In genomic region chr5:91311697-91312501, GRCh38 we compare ENCODE assay signal across 8 cellular contexts.
A peak's percentile ranks its signal among the peaks of the same experiment; 100 is the strongest.
DNase-seq lines count a peak whose midpoint lies in the region; ATAC-seq and TF ChIP-seq lines count a peak whose summit lies in the region.

No MANE protein-coding gene starts in this region.

- no peak overlapping the region for H3K4me3 ChIP-seq in epithelial cell of proximal tubule (ENCODE audit: low read depth, low read length)

- peak overlapping the region; percentile 87 to 98 (median 96) for H3K27ac Mint-ChIP-seq in naive thymus-derived CD8-positive, alpha-beta T cell
- peak overlapping the region; percentile 88 for H3K27ac Mint-ChIP-seq in stimulated activated naive CD8-positive, alpha-beta T cell treated with anti-CD3 and anti-CD28 coated beads, Interleukin-15, Interleukin-2, amounts not matched to agents 100 ng/mL and 50 ng/mL, for 24 hours

- peak; percentile 92 for ATAC-seq in GM18511 (IDR thresholded peaks at IDR 0.05; ENCODE audit: unreplicated experiment)
- peak; percentile 92 for ATAC-seq in HG03025 (IDR thresholded peaks at IDR 0.05; ENCODE audit: low FRiP score, unreplicated experiment)
- ATAC-seq in naive thymus-derived CD8-positive, alpha-beta T cell, result peak; percentile 86 to 91

- TF ChIP-seq CTCF in epithelial cell of proximal tubule (conservative IDR thresholded peaks at IDR 0.05; ENCODE audit: low read depth, low read length), result peak; percentile 36

- no peaks in the 10 kb centered on the region for H3K36me3 Mint-ChIP-seq in naive thymus-derived CD8-positive, alpha-beta T cell
- H3K36me3 Mint-ChIP-seq in stimulated activated naive CD8-positive, alpha-beta T cell treated with anti-CD3 and anti-CD28 coated beads, Interleukin-15, Interleukin-2, amounts not matched to agents 100 ng/mL and 50 ng/mL, for 24 hours (ENCODE audit: low read depth), result peaks cover 7% of the 10 kb centered on the region

- H3K9me3 Mint-ChIP-seq in naive thymus-derived CD8-positive, alpha-beta T cell, result no peaks in the 10 kb centered on the region
- H3K9me3 Mint-ChIP-seq in stimulated activated naive CD8-positive, alpha-beta T cell treated with anti-CD3 and anti-CD28 coated beads, Interleukin-15, Interleukin-2, amounts not matched to agents 100 ng/mL and 50 ng/mL, for 24 hours, result peaks cover 3% of the 10 kb centered on the region

- DNase-seq in 8988T (peak; percentile 41), activated T-cell treated with anti-CD3 and anti-CD28 coated beads for 24 hours (ENCODE audit: low read depth) (peak; percentile 55), epithelial cell of proximal tubule (ENCODE audit: low read depth) (peak; percentile 97)
- peak; percentile 77 for DNase-seq in NK-92 treated with Interleukin-12 subunit alpha and Interleukin-12 subunit beta, amount 100 ng/mL, for 24 hours (lab: John Stamatoyannopoulos, UW)
- peak in 9 of 10 donors; percentile 42 to 85 (median 70) for DNase-seq in naive thymus-derived CD8-positive, alpha-beta T cell

- peak overlapping the region; percentile 26 to 82 (median 77) for H3K4me3 Mint-ChIP-seq in naive thymus-derived CD8-positive, alpha-beta T cell
- H3K4me3 Mint-ChIP-seq in stimulated activated naive CD8-positive, alpha-beta T cell treated with anti-CD3 and anti-CD28 coated beads, Interleukin-15, Interleukin-2, amounts not matched to agents 100 ng/mL and 50 ng/mL, for 24 hours, result peak overlapping the region; percentile 79

- no peaks in the 10 kb centered on the region for H3K27me3 Mint-ChIP-seq in naive thymus-derived CD8-positive, alpha-beta T cell
- H3K27me3 Mint-ChIP-seq in stimulated activated naive CD8-positive, alpha-beta T cell treated with anti-CD3 and anti-CD28 coated beads, Interleukin-15, Interleukin-2, amounts not matched to agents 100 ng/mL and 50 ng/mL, for 24 hours, result no peaks in the 10 kb centered on the region

- POLR2A ChIA-PET in naive thymus-derived CD8-positive, alpha-beta T cell (lab: Charles Lee), result interaction anchor here (0.6 to 10.9 kb wide), 13 partner anchors 10 to 71 kb away, joined by 3 to 274 read pairs (median 4); partner anchors contain the start of gene ARRDC3

- H3K4me1 Mint-ChIP-seq in naive thymus-derived CD8-positive, alpha-beta T cell, result peaks cover 28 to 62% (median 47%) of the 10 kb centered on the region in 4 donors
- peaks cover 50% of the 10 kb centered on the region for H3K4me1 Mint-ChIP-seq in stimulated activated naive CD8-positive, alpha-beta T cell treated with anti-CD3 and anti-CD28 coated beads, Interleukin-15, Interleukin-2, amounts not matched to agents 100 ng/mL and 50 ng/mL, for 24 hours (ENCODE audit: low read depth)

Comparison
In these comparisons a context has a peak if more than half of its experiments do, and no peak if none do; other contexts are left out.
1. DNase-seq: peak in every context shown above with its lines; median percentile 97 in epithelial cell of proximal tubule; 77 in NK-92 treated with Interleukin-12 subunit alpha and Interleukin-12 subunit beta, amount 100 ng/mL, for 24 hours; 70 in naive thymus-derived CD8-positive, alpha-beta T cell; 55 in activated T-cell treated with anti-CD3 and anti-CD28 coated beads for 24 hours; 41 in 8988T.